ENCODE assay signal across 25 cellular contexts in genomic region chr6:66048684-66049474, GRCh38.
DNase-seq lines count a peak whose midpoint lies in the region; ATAC-seq, FAIRE-seq and TF ChIP-seq lines count a peak whose summit lies in the region.
"Had no signal": no experiment of that assay in that cellular context is flagged by ENCODE, and none has a peak within 500 bp of the region (broad histone marks: within the 10 kb centered on the region; RNA-seq: fewer than 3 reads in every experiment).

No MANE protein-coding gene starts in this region.

- H3K27me3 Mint-ChIP-seq in Caco-2 (ENCODE audit: insufficient read depth, unreplicated experiment): no peaks in the 10 kb centered on the region
- H3K27me3 Mint-ChIP-seq: B cell; CD4-positive, alpha-beta memory T cell; CD4-positive, CD25-positive, alpha-beta regulatory T cell; CD8-positive, alpha-beta memory T cell had no signal

- ATAC-seq in GM12878 (peak; percentile 89), HG03039 (IDR thresholded peaks at IDR 0.05; ENCODE audit: unreplicated experiment) (no peak)
- ATAC-seq: A549 had no signal

- H3K4me3 ChIP-seq in BLaER1: no peak overlapping the region
- H3K4me3 ChIP-seq in GM12878: no peak overlapping the region
- H3K4me3 ChIP-seq in Caco-2 (ENCODE audit: low read depth, low read length): no peak overlapping the region
- H3K4me3 ChIP-seq in H7 (ENCODE audit: insufficient read depth, low read depth, low read length): no peak overlapping the region
- H3K4me3 ChIP-seq: A549 had no signal

- no peak overlapping the region for H3K4me3 Mint-ChIP-seq in Caco-2 (ENCODE audit: unreplicated experiment)
- H3K4me3 Mint-ChIP-seq: B cell; CD14-positive monocyte; CD4-positive, alpha-beta memory T cell; CD4-positive, CD25-positive, alpha-beta regulatory T cell; CD8-positive, alpha-beta memory T cell had no signal

- no peaks in the 10 kb centered on the region for H3K4me1 ChIP-seq in BLaER1
- no peaks in the 10 kb centered on the region for H3K4me1 ChIP-seq in GM12878 (ENCODE audit: control insufficient read depth, insufficient read depth, low read length)
- no peaks in the 10 kb centered on the region for H3K4me1 ChIP-seq in Caco-2
- H3K4me1 ChIP-seq: A549 had no signal

- DNase-seq in OCI-M1 (lab: John Stamatoyannopoulos, UW) (peak; percentile 51), GM12878 (ENCODE audit: low read depth, low spot score) (no peak), Caco-2 (no peak), activated T-cell treated with anti-CD3 and anti-CD28 coated beads for 4 hours (no peak), H7 (no peak)
- DNase-seq: AML-193; C1 segment of cervical spinal cord; Calu3; CD4-positive, alpha-beta memory T cell; CD4-positive, CD25-positive, alpha-beta regulatory T cell; CD8-positive, alpha-beta memory T cell; COR-L47; DMS79 treated with DMSO at 0.1 percent for 48 hours; GF-D8 had no signal

- WGBS in GM12878 (ENCODE audit: insufficient coverage, insufficient replicate concordance, low lambda C conversion rate, missing lambda C conversion rate): 14% methylated on average over 3 of the region's 3 CpGs

- H3K9me3 Mint-ChIP-seq in Caco-2 (ENCODE audit: unreplicated experiment): no peaks in the 10 kb centered on the region

- no peaks in the 10 kb centered on the region for H3K4me1 Mint-ChIP-seq in Caco-2 (ENCODE audit: low read depth, unreplicated experiment)
- H3K4me1 Mint-ChIP-seq: B cell; CD14-positive monocyte; CD4-positive, alpha-beta memory T cell; CD4-positive, CD25-positive, alpha-beta regulatory T cell; CD8-positive, alpha-beta memory T cell had no signal

- no peak overlapping the region for H3K9ac ChIP-seq in BLaER1
- no peak overlapping the region for H3K9ac ChIP-seq in GM12878 (ENCODE audit: control insufficient read depth, insufficient read depth, low read length)

- in situ Hi-C loops in GM12878 (cut with MboI): no loop called here

- POLR2A ChIA-PET in GM12878 (lab: Charles Lee) (no interaction called here), Caco-2 (lab: Charles Lee) (no interaction called here)

- no peak overlapping the region for H2AFZ ChIP-seq in GM12878 (ENCODE audit: control insufficient read depth, low read depth, low read length)

- TF ChIP-seq CTCF in GM12878 (IDR thresholded peaks at IDR 0.05 in 2 of 3, conservative IDR thresholded peaks at IDR 0.05 in 1 of 3; ENCODE audit: control insufficient read depth in 2 of 3, extremely low read depth in 1 of 3, insufficient read depth in 1 of 3, low read depth in 3 of 3, low read length in 3 of 3) (no peak), Caco-2 (IDR thresholded peaks at IDR 0.05; ENCODE audit: insufficient read depth in 1 of 2, low read depth in 1 of 2, low read length in 1 of 2, severe bottlenecking in 1 of 2, unreplicated experiment in 1 of 2) (no peak)

- H4K20me1 ChIP-seq in BLaER1: no peaks in the 10 kb centered on the region
- H4K20me1 ChIP-seq in GM12878 (ENCODE audit: control insufficient read depth, insufficient read depth): no peaks in the 10 kb centered on the region

- H3K27me3 ChIP-seq in BLaER1 (no peaks in the 10 kb centered on the region), GM12878 (replicated peaks in 1 of 2; ENCODE audit: control insufficient read depth in 2 of 2, insufficient read depth in 2 of 2, low read length in 1 of 2) (no peaks in the 10 kb centered on the region), Caco-2 (replicated peaks; ENCODE audit: control insufficient read depth, insufficient read depth, low read length) (no peaks in the 10 kb centered on the region), H7 (ENCODE audit: control insufficient read depth, insufficient read depth, low read length) (no peaks in the 10 kb centered on the region)

- no peaks in the 10 kb centered on the region for H3K36me3 ChIP-seq in BLaER1
- no peaks in the 10 kb centered on the region for H3K36me3 ChIP-seq in GM12878 (ENCODE audit: control insufficient read depth in 2 of 2, insufficient read depth in 2 of 2, low read length in 1 of 2)
- no peaks in the 10 kb centered on the region for H3K36me3 ChIP-seq in Caco-2 (ENCODE audit: control insufficient read depth, insufficient read depth, low read length)
- no peaks in the 10 kb centered on the region for H3K36me3 ChIP-seq in H7 (replicated peaks; ENCODE audit: control insufficient read depth, insufficient read depth, low read length)

- H3K9me3 ChIP-seq in BLaER1: no peaks in the 10 kb centered on the region
- no peaks in the 10 kb centered on the region for H3K9me3 ChIP-seq in GM12878 (replicated peaks; ENCODE audit: control insufficient read depth, insufficient read depth, low read length)
- H3K9me3 ChIP-seq in Caco-2: no peaks in the 10 kb centered on the region
- H3K9me3 ChIP-seq: A549 had no signal

- H3K27ac ChIP-seq in BLaER1 (no peak overlapping the region), GM12878 (ENCODE audit: control insufficient read depth, insufficient read depth) (no peak overlapping the region)
- H3K27ac ChIP-seq: 22Rv1, A549 had no signal

- peak in 1 of 2 experiments; percentile 46; a peak in 1 of 4 replicates for TF ChIP-seq EP300 in GM12878 (IDR thresholded peaks at IDR 0.05; ENCODE audit: borderline replicate concordance in 1 of 2, control insufficient read depth in 1 of 2, low read depth in 2 of 2, low read length in 2 of 2)

- intact Hi-C loops in GM12878 (cut with micrococcal nuclease; ENCODE audit: unreplicated experiment) (no loop called here), Caco-2 (cut with micrococcal nuclease; ENCODE audit: unreplicated experiment) (no loop called here)

- CTCF ChIA-PET in GM12878 (lab: Yijun Ruan, JAX): no interaction called here
- CTCF ChIA-PET in Caco-2 (lab: Charles Lee): no interaction called here

- no peak overlapping the region for H3K27ac Mint-ChIP-seq in Caco-2 (ENCODE audit: unreplicated experiment)
- H3K27ac Mint-ChIP-seq: B cell; CD14-positive monocyte; CD4-positive, alpha-beta memory T cell; CD4-positive, CD25-positive, alpha-beta regulatory T cell; CD8-positive, alpha-beta memory T cell had no signal

- RAD21 ChIA-PET in GM12878 (lab: Charles Lee; ENCODE audit: unreplicated experiment): no interaction called here

- no peak for TF ChIP-seq POLR2A in GM12878 (IDR thresholded peaks at IDR 0.05; ENCODE audit: low read depth, low read length)

- H3K36me3 Mint-ChIP-seq in Caco-2 (ENCODE audit: insufficient read depth, unreplicated experiment): no peaks in the 10 kb centered on the region
- H3K36me3 Mint-ChIP-seq: CD14-positive monocyte; CD4-positive, alpha-beta memory T cell; CD4-positive, CD25-positive, alpha-beta regulatory T cell; CD8-positive, alpha-beta memory T cell had no signal

- H3K79me2 ChIP-seq in GM12878 (ENCODE audit: control insufficient read depth, insufficient read depth, low read length): no peaks in the 10 kb centered on the region

- FAIRE-seq in GM12878 (lab: Jason Lieb, UNC) (no peak), islet of Langerhans (lab: Jason Lieb, UNC) (peak; percentile 55)
- FAIRE-seq: A549, D721Med, GM12892, GM18507, GM19239 had no signal

- no peak for TF ChIP-seq RAD21 in GM12878 (IDR thresholded peaks at IDR 0.05; ENCODE audit: insufficient read depth, low read depth, low read length)

- SMC1A ChIA-PET in GM12878 (lab: Charles Lee; ENCODE audit: uncharacterized antibody, unreplicated experiment): no interaction called here

- peak overlapping the region; percentile 13 for H3K4me2 ChIP-seq in BLaER1
- H3K4me2 ChIP-seq in GM12878 (ENCODE audit: control insufficient read depth, insufficient read depth): no peak overlapping the region
- H3K4me2 ChIP-seq: A549 had no signal

- no TSS peak for BruUV-seq in GM12878 (replicated peaks; lab: Mats Ljungman, UMichigan)
- BruUV-seq in Caco-2 (replicated peaks; lab: Mats Ljungman, UMichigan): no TSS peak

TF ChIP-seq in GM12878, 131 proteins besides CTCF, POLR2A, EP300 and RAD21 (continues in another document):
- TF ChIP-seq ATF2 (IDR thresholded peaks at IDR 0.05; ENCODE audit: low read length): peak; percentile 43; the same call in 1 of the 2 replicates
- TF ChIP-seq MEF2A (IDR thresholded peaks at IDR 0.05; ENCODE audit: insufficient read depth, low read depth, low read length): peak; percentile 47; the same call in 1 of the 2 replicates
- TF ChIP-seq MXI1 (IDR thresholded peaks at IDR 0.05; ENCODE audit: low read depth, low read length): no peak
- TF ChIP-seq CHD1 (IDR thresholded peaks at IDR 0.05; ENCODE audit: low read depth, low read length): no peak
- TF ChIP-seq PRDM15 (CRISPR knock-in tag; IDR thresholded peaks at IDR 0.05): no peak
